In genomic region chr7:33012364-33012763, GRCh38 we compare ENCODE assay signal across 8 cellular contexts.
"Had no signal": no experiment of that assay in that cellular context is flagged by ENCODE, and none has a peak within 500 bp of the region (broad histone marks: within the 10 kb centered on the region; RNA-seq: fewer than 3 reads in every experiment).

No MANE protein-coding gene starts in this region.

- FAIRE-seq: H1, H54, HTR-8/SVneo had no signal

- ATAC-seq: GM23338 had no signal

- H2AFZ ChIP-seq: GM23338 had no signal

- H3K4me2 ChIP-seq: GM23338 had no signal

- DNase-seq: H9, HCEC 1CT, IMR-90, KBM-7 had no signal

- H3K4me3 ChIP-seq: GM23338 had no signal
